2 cellular contexts compared by ENCODE assay signal in genomic region chr3:119302697-119303630, GRCh38.
TF ChIP-seq lines count a peak whose summit lies in the region.

No MANE protein-coding gene starts in this region.

TF ChIP-seq in SK-N-SH, 30 proteins besides CTCF, POLR2A, EP300 and RAD21 (continued from another document):
- TF ChIP-seq REST (IDR thresholded peaks at IDR 0.05; ENCODE audit: low read depth, low read length) (no peak), TCF12 (IDR thresholded peaks at IDR 0.05) (no peak), FOSL2 (IDR thresholded peaks at IDR 0.05; ENCODE audit: borderline replicate concordance, low read depth) (no peak), RXRA (IDR thresholded peaks at IDR 0.05; ENCODE audit: borderline replicate concordance, low read depth) (no peak), POLR2AphosphoS5 (IDR thresholded peaks at IDR 0.05; ENCODE audit: low read depth, low read length) (no peak), ELF1 (IDR thresholded peaks at IDR 0.05) (no peak), RFX5 (IDR thresholded peaks at IDR 0.05; ENCODE audit: low read length) (no peak), ZBTB33 (IDR thresholded peaks at IDR 0.05; ENCODE audit: borderline replicate concordance, low read depth) (no peak)

TF ChIP-seq in SK-N-SH treated with all-trans-retinoic acid at 6 μM for 48 hours, 23 proteins besides CTCF, POLR2A, EP300 and RAD21 (continued from another document):
- TF ChIP-seq TSHZ2 (CRISPR knock-in tag; IDR thresholded peaks at IDR 0.05), result no peak
- TF ChIP-seq OSR1 (CRISPR knock-in tag; IDR thresholded peaks at IDR 0.05), result no peak
- TF ChIP-seq PATZ1 (CRISPR knock-in tag; IDR thresholded peaks at IDR 0.05; ENCODE audit: borderline replicate concordance), result no peak
- no peak for TF ChIP-seq ESRRG (CRISPR knock-in tag; IDR thresholded peaks at IDR 0.05)
- no peak for TF ChIP-seq ZNF8 (CRISPR knock-in tag; IDR thresholded peaks at IDR 0.05)
- TF ChIP-seq ZC3H10 (CRISPR knock-in tag; IDR thresholded peaks at IDR 0.05), result no peak
- TF ChIP-seq ZNF565 (CRISPR knock-in tag; conservative IDR thresholded peaks at IDR 0.05; ENCODE audit: low read depth), result no peak
- TF ChIP-seq TOX (CRISPR knock-in tag; IDR thresholded peaks at IDR 0.05; ENCODE audit: borderline replicate concordance), result no peak
